Comparison of ENCODE assay signal across 35 cellular contexts in the genomic region with DNA sequence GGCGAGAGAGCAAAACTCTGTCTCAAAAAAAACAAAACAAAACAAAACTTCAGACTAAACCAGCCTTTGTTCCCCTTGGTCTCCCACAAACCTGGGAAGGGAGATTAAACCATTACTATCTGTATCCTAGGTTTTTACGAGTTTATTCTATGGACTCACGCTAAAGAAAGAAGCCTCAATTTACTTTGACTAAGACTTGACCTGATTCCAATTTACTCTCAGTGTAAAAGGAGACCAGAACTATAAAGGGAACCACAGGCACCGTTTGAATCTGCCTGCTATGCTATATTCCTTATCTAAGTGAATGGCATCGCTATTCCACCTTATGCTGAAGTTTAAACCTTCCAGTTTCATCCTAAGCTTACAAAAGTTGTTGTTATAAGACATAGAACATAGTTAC. TPM values are rescaled to one million over a fixed set of nuclear protein-coding genes. Genes with fewer than 3 reads are reported as not detected.
A peak's percentile ranks its signal among the peaks of the same experiment; 100 is the strongest.
DNase-seq lines count a peak whose midpoint lies in the region; ATAC-seq, FAIRE-seq and TF ChIP-seq lines count a peak whose summit lies in the region.
"Had no signal": no experiment of that assay in that cellular context is flagged by ENCODE, and none has a peak within 500 bp of the region (broad histone marks: within the 10 kb centered on the region; RNA-seq: fewer than 3 reads in every experiment).

No MANE protein-coding gene starts in this region.

- H3K4me1 ChIP-seq in GM23338 (ENCODE audit: insufficient read depth) (no peaks in the 10 kb centered on the region), PC-3 (ENCODE audit: insufficient read depth, low read length) (no peaks in the 10 kb centered on the region)
- H3K4me1 ChIP-seq: A549; BE2C; BLaER1; BLaER1 treated with 17β-estradiol and CSF1 and Interleukin-3, amounts not matched to agents 10 nM and 100 nM; Caco-2 had no signal

- H3K27ac ChIP-seq in GM23338 (ENCODE audit: low read depth) (no peak overlapping the region), PC-3 (ENCODE audit: low read length) (peak overlapping the region; percentile 14; the same call in 1 of the 2 replicates)
- H3K27ac ChIP-seq: 22Rv1; A549; BLaER1; BLaER1 treated with 17β-estradiol and CSF1 and Interleukin-3, amounts not matched to agents 10 nM and 100 nM; C4-2B had no signal

- H3F3A ChIP-seq in GM23338 (replicated peaks; ENCODE audit: low read depth), result no peaks in the 10 kb centered on the region
- no peaks in the 10 kb centered on the region for H3F3A ChIP-seq in PC-3 (ENCODE audit: low read length, unreplicated experiment)

- POLR2A ChIA-PET in PC-3 (lab: Charles Lee; ENCODE audit: unreplicated experiment), result no interaction called here

- BruUV-seq in PC-3 (replicated peaks; lab: Mats Ljungman, UMichigan), result no TSS peak

- H4K20me1 ChIP-seq in GM23338 (replicated peaks; ENCODE audit: insufficient read depth), result no peaks in the 10 kb centered on the region
- H4K20me1 ChIP-seq in PC-3 (ENCODE audit: low read length), result no peaks in the 10 kb centered on the region
- H4K20me1 ChIP-seq: BLaER1; BLaER1 treated with 17β-estradiol and CSF1 and Interleukin-3, amounts not matched to agents 10 nM and 100 nM had no signal

- H3K27ac Mint-ChIP-seq in GM23338 (no peak overlapping the region), nephron progenitor cell (peak overlapping the region; percentile 63)
- H3K27ac Mint-ChIP-seq: B cell; CD14-positive monocyte; CD4-positive, alpha-beta T cell; CD4-positive, CD25-positive, alpha-beta regulatory T cell; CD8-positive, alpha-beta memory T cell; CD8-positive, alpha-beta T cell had no signal

- no peak overlapping the region for H3K4me2 ChIP-seq in GM23338
- H3K4me2 ChIP-seq in PC-3 (ENCODE audit: low read length), result no peak overlapping the region
- H3K4me2 ChIP-seq: A549; BLaER1; BLaER1 treated with 17β-estradiol and CSF1 and Interleukin-3, amounts not matched to agents 10 nM and 100 nM had no signal

- H3K79me2 ChIP-seq in GM23338 (replicated peaks; ENCODE audit: insufficient read depth) (no peaks in the 10 kb centered on the region), PC-3 (ENCODE audit: low read length) (no peaks in the 10 kb centered on the region)

- H2AFZ ChIP-seq in GM23338 (peak overlapping the region; percentile 29; the same call in 1 of the 2 replicates), PC-3 (ENCODE audit: low read length) (0 out of 2 replicates have a peak overlapping the region, but pooled peaks have one; percentile 7)

- intact Hi-C loops in PC-3 (cut with micrococcal nuclease), result no loop called here

- no peaks in the 10 kb centered on the region for H3K9me3 ChIP-seq in PC-3 (ENCODE audit: low read length)
- H3K9me3 ChIP-seq: A549; BE2C; BLaER1; BLaER1 treated with 17β-estradiol and CSF1 and Interleukin-3, amounts not matched to agents 10 nM and 100 nM; Caco-2 had no signal

- no peak for DNase-seq in GM23338 (ENCODE audit: low spot score)
- peak; percentile 52 for DNase-seq in PC-3
- DNase-seq in nephron progenitor cell, result no peak
- DNase-seq in GM19239 (ENCODE audit: insufficient read length, low spot score), result no peak
- DNase-seq in central memory CD4-positive, alpha-beta T cell, result no peak
- DNase-seq: 8988T; ACHN; AML-193; BE2C; C1 segment of cervical spinal cord; Caco-2; Calu3; CD4-positive, alpha-beta memory T cell; CD4-positive, alpha-beta T cell; CD4-positive, CD25-positive, alpha-beta regulatory T cell; CD8-positive, alpha-beta memory T cell; CD8-positive, alpha-beta T cell; COR-L47; DMS 273 treated with DMSO at 0.1 percent for 48 hours; DMS153; DMS53; DMS79; DMS79 treated with DMSO at 0.1 percent for 48 hours; DND-41; EL had no signal

- no peak for FAIRE-seq in GM19239 (lab: Jason Lieb, UNC)
- FAIRE-seq: A204.1, A549, D721Med had no signal

- no peaks in the 10 kb centered on the region for H3K27me3 Mint-ChIP-seq in GM23338 (ENCODE audit: insufficient read depth, low read depth, poor library complexity)
- H3K27me3 Mint-ChIP-seq in nephron progenitor cell (ENCODE audit: low read depth, poor library complexity), result peaks cover 5% of the 10 kb centered on the region
- H3K27me3 Mint-ChIP-seq: B cell; CD4-positive, alpha-beta memory T cell; CD4-positive, alpha-beta T cell; CD4-positive, CD25-positive, alpha-beta regulatory T cell; CD8-positive, alpha-beta memory T cell had no signal

- no peaks in the 10 kb centered on the region for H3K36me3 ChIP-seq in GM23338 (ENCODE audit: insufficient read depth)
- no peaks in the 10 kb centered on the region for H3K36me3 ChIP-seq in PC-3 (ENCODE audit: low read depth, low read length)
- H3K36me3 ChIP-seq: BE2C; BLaER1; BLaER1 treated with 17β-estradiol and CSF1 and Interleukin-3, amounts not matched to agents 10 nM and 100 nM had no signal

- ATAC-seq in GM23338 (no peak), PC-3 (peak; percentile 93), HG03460 (IDR thresholded peaks at IDR 0.05; ENCODE audit: unreplicated experiment) (no peak)
- ATAC-seq: A549; CD8-positive, alpha-beta T cell had no signal

- H3K9me3 Mint-ChIP-seq in GM23338 (peaks cover 3% of the 10 kb centered on the region; the same call in 1 of the 3 replicates), nephron progenitor cell (peaks cover 8% of the 10 kb centered on the region)
- H3K9me3 Mint-ChIP-seq: CD4-positive, alpha-beta T cell had no signal

- H3K36me3 Mint-ChIP-seq in GM23338 (ENCODE audit: low read depth), result no peaks in the 10 kb centered on the region
- no peaks in the 10 kb centered on the region for H3K36me3 Mint-ChIP-seq in nephron progenitor cell (ENCODE audit: low read depth)
- H3K36me3 Mint-ChIP-seq: CD14-positive monocyte; CD4-positive, alpha-beta memory T cell; CD4-positive, CD25-positive, alpha-beta regulatory T cell; CD8-positive, alpha-beta memory T cell; CD8-positive, alpha-beta T cell had no signal

- CTCF ChIA-PET in PC-3 (lab: Charles Lee), result no interaction called here

- no peak overlapping the region for H3K9ac ChIP-seq in PC-3 (ENCODE audit: low read length)
- H3K9ac ChIP-seq: BLaER1; BLaER1 treated with 17β-estradiol and CSF1 and Interleukin-3, amounts not matched to agents 10 nM and 100 nM had no signal

- H3K27me3 ChIP-seq in GM23338 (ENCODE audit: insufficient read depth) (no peaks in the 10 kb centered on the region), PC-3 (ENCODE audit: low read length) (no peaks in the 10 kb centered on the region)
- H3K27me3 ChIP-seq: BE2C; BLaER1; BLaER1 treated with 17β-estradiol and CSF1 and Interleukin-3, amounts not matched to agents 10 nM and 100 nM had no signal

- H3K4me1 Mint-ChIP-seq in GM23338 (no peaks in the 10 kb centered on the region), nephron progenitor cell (no peaks in the 10 kb centered on the region)
- H3K4me1 Mint-ChIP-seq: B cell; CD14-positive monocyte; CD4-positive, alpha-beta memory T cell; CD4-positive, CD25-positive, alpha-beta regulatory T cell; CD8-positive, alpha-beta memory T cell had no signal

- H3K4me3 Mint-ChIP-seq in GM23338, result no peak overlapping the region
- no peak overlapping the region for H3K4me3 Mint-ChIP-seq in nephron progenitor cell
- H3K4me3 Mint-ChIP-seq: B cell; CD14-positive monocyte; CD4-positive, alpha-beta memory T cell; CD4-positive, alpha-beta T cell; CD4-positive, CD25-positive, alpha-beta regulatory T cell; CD8-positive, alpha-beta memory T cell; CD8-positive, alpha-beta T cell had no signal

- peaks cover 6% of the 10 kb centered on the region for H3K9me2 ChIP-seq in GM23338 (ENCODE audit: insufficient read depth)
- no peaks in the 10 kb centered on the region for H3K9me2 ChIP-seq in PC-3 (replicated peaks; ENCODE audit: low read length)

- no peak overlapping the region for H3K4me3 ChIP-seq in GM23338
- H3K4me3 ChIP-seq in PC-3 (ENCODE audit: low read length), result no peak overlapping the region
- H3K4me3 ChIP-seq: A549; BLaER1; BLaER1 treated with 17β-estradiol and CSF1 and Interleukin-3, amounts not matched to agents 10 nM and 100 nM had no signal

- TF ChIP-seq CTCF in GM23338 (conservative IDR thresholded peaks at IDR 0.05; ENCODE audit: low read depth in 2 of 2) (no peak), PC-3 (conservative IDR thresholded peaks at IDR 0.05; ENCODE audit: low read depth, low read length) (no peak), nephron progenitor cell (IDR thresholded peaks at IDR 0.05) (no peak)

TF ChIP-seq in GM23338, 12 proteins besides CTCF, POLR2A, EP300 and RAD21:
- TF ChIP-seq ZNF114 (CRISPR knock-in tag; IDR thresholded peaks at IDR 0.05) (no peak), STAT1 (IDR thresholded peaks at IDR 0.05; ENCODE audit: unreplicated experiment) (no peak)
TF ChIP-seq in GM23338: peak in this region for 0.

RNA-seq across cellular contexts. Expression of a gene that starts 46.5 kb away (rescaled TPM):
- 135 and 147 TPM in 2 replicates for total RNA-seq in GM23338 (2014; rRNA removed; shearing (Covaris generic))
- polyA plus RNA-seq in GM23338 (2016; fragmentation: Nextera tagmentation; extraction: Ambion mirVana), result 137 and 163 TPM in 2 replicates
- 99.1 and 130 TPM in 2 replicates for total RNA-seq in PC-3 (2014; rRNA removed)
